8 cellular contexts compared by ENCODE assay signal in the genomic region with DNA sequence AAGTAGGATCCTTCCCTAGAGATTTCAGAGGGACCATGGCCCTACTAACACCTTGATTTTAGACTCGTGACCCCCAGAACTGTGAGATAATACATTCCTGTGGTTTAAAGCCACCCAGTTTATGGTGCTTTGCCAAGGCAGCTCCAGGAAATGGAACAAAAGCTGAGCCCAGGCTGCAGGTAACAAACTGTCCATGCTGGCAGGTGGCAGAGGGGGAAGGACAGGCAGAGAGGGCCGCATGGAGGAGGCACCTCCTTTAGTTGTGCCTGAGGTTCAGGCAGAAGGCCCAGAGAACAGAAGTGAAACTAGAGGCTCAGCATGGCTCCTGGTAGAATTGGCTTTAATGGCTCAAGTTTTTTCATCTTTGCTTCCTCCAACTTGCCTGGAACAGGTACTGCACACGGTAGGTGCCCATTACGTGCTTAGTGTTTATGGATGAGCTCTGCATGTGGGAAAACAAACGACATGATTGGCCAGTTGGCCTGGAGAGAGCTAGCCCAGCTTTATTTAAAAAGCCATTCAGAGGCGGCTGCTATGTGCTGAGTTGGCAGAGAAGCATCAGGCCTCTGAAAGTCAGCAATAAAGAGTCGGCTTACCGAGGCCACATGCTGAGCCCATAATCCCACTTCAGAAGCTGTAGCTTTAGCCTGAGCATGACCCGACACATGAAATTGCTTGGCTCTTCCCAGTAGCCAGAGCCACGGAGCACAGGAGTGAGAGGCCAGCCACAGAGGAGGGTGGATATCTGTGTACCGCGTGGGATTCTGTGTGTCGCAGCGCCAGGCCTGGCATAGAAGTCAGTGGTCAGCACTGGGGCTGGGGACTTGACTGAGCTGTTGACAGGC.
DNase-seq lines count a peak whose midpoint lies in the region; ATAC-seq and TF ChIP-seq lines count a peak whose summit lies in the region.

No MANE protein-coding gene starts in this region.

- no peaks in the 10 kb centered on the region for H3K9me3 ChIP-seq in mucosa of stomach (ENCODE audit: control insufficient read depth, low read length)

- H3K9ac ChIP-seq in mucosa of stomach (ENCODE audit: low read length) = peak overlapping the region; percentile 28

- no peak for TF ChIP-seq CTCF in choroid plexus epithelial cell (conservative IDR thresholded peaks at IDR 0.05; ENCODE audit: low read depth, low read length)

- H3K36me3 ChIP-seq in mucosa of stomach (ENCODE audit: control insufficient read depth, insufficient read depth, low read length) = no peaks in the 10 kb centered on the region

- H3K4me3 ChIP-seq in choroid plexus epithelial cell (ENCODE audit: low read depth, low read length) (no peak overlapping the region), mucosa of stomach (ENCODE audit: low read length) (no peak overlapping the region)

- H3K4me1 ChIP-seq in mucosa of stomach (ENCODE audit: control insufficient read depth, insufficient read depth, low read length) = peaks cover 74% of the 10 kb centered on the region

- ATAC-seq in HG03378 (IDR thresholded peaks at IDR 0.05; ENCODE audit: unreplicated experiment) = no peak

- H3K27me3 ChIP-seq in mucosa of stomach (ENCODE audit: control insufficient read depth, insufficient read depth, low read length) = no peaks in the 10 kb centered on the region

- DNase-seq in COLO668 (lab: John Stamatoyannopoulos, UW; ENCODE audit: unreplicated experiment) (peak; percentile 66), NCI-H2081 treated with DMSO at 0.1 percent for 48 hours (lab: John Stamatoyannopoulos, UW) (peak; percentile 62), choroid plexus epithelial cell (ENCODE audit: low read depth) (peak; percentile 80), activated gamma-delta T cell (lab: John Stamatoyannopoulos, UW) (no peak), GOT3 (lab: John Stamatoyannopoulos, UW) (no peak), T-helper 9 cell (no peak)

Comparison
In these comparisons a context has a peak if more than half of its experiments do, and no peak if none do; other contexts are left out.
1. DNase-seq: peak in COLO668 (single experiment), NCI-H2081 treated with DMSO at 0.1 percent for 48 hours (single experiment) and choroid plexus epithelial cell (single experiment); none in activated gamma-delta T cell (single experiment), GOT3 (single experiment) and T-helper 9 cell (single experiment).